Comparison of ENCODE assay signal across 20 cellular contexts in genomic region chr3:73080201-73080966, GRCh38. TPM values are rescaled to one million over a fixed set of nuclear protein-coding genes. Genes with fewer than 3 reads are reported as not detected.
DNase-seq lines count a peak whose midpoint lies in the region; ATAC-seq and TF ChIP-seq lines count a peak whose summit lies in the region.
"Had no signal": no experiment of that assay in that cellular context is flagged by ENCODE, and none has a peak within 500 bp of the region (broad histone marks: within the 10 kb centered on the region; RNA-seq: fewer than 3 reads in every experiment).

No MANE protein-coding gene starts in this region.

- H3K27ac ChIP-seq in brain microvascular endothelial cell: no peak overlapping the region
- H3K27ac ChIP-seq: A549, SK-N-MC had no signal

- peaks cover 11% of the 10 kb centered on the region for H3K9me3 Mint-ChIP-seq in glutamatergic neuron (ENCODE audit: unreplicated experiment)
- H3K9me3 Mint-ChIP-seq: CD14-positive monocyte; effector memory CD8-positive, alpha-beta T cell; naive B cell had no signal

- no peak overlapping the region for H3K4me3 ChIP-seq in brain microvascular endothelial cell (ENCODE audit: low read depth, low read length)
- H3K4me3 ChIP-seq: A549, SK-N-MC had no signal

- H3K36me3 ChIP-seq in brain microvascular endothelial cell (replicated peaks): no peaks in the 10 kb centered on the region

- H3K4me1 Mint-ChIP-seq in glutamatergic neuron (ENCODE audit: low read depth, unreplicated experiment): peaks cover 10% of the 10 kb centered on the region
- H3K4me1 Mint-ChIP-seq: CD14-positive monocyte, naive B cell had no signal

- peak overlapping the region; percentile 97 for H3K27ac Mint-ChIP-seq in glutamatergic neuron (ENCODE audit: unreplicated experiment)
- H3K27ac Mint-ChIP-seq: CD14-positive monocyte; effector memory CD8-positive, alpha-beta T cell; naive B cell had no signal

- H3K36me3 Mint-ChIP-seq in glutamatergic neuron (ENCODE audit: unreplicated experiment): peaks cover 5% of the 10 kb centered on the region
- H3K36me3 Mint-ChIP-seq: CD14-positive monocyte, naive B cell had no signal

- no peaks in the 10 kb centered on the region for H3K27me3 ChIP-seq in brain microvascular endothelial cell (replicated peaks)

- no peak for TF ChIP-seq CTCF in glutamatergic neuron (IDR thresholded peaks at IDR 0.05; ENCODE audit: partially characterized antibody, unreplicated experiment)
- TF ChIP-seq CTCF in brain microvascular endothelial cell (IDR thresholded peaks at IDR 0.05; ENCODE audit: low read depth, low read length, missing control alignments): no peak

- ATAC-seq in GM18867 (IDR thresholded peaks at IDR 0.05; ENCODE audit: unreplicated experiment): peak; percentile 54
- ATAC-seq in HG03095 (IDR thresholded peaks at IDR 0.05; ENCODE audit: unreplicated experiment): peak; percentile 89
- ATAC-seq in GM18858 (IDR thresholded peaks at IDR 0.05; ENCODE audit: unreplicated experiment): no peak
- ATAC-seq: A549; effector memory CD8-positive, alpha-beta T cell; left ventricle myocardium superior; PC-3 had no signal

- peaks cover 10% of the 10 kb centered on the region for H3K27me3 Mint-ChIP-seq in glutamatergic neuron (ENCODE audit: unreplicated experiment)
- H3K27me3 Mint-ChIP-seq: effector memory CD8-positive, alpha-beta T cell; naive B cell had no signal

- H3K4me3 Mint-ChIP-seq in glutamatergic neuron (ENCODE audit: unreplicated experiment): peak overlapping the region; percentile 53
- H3K4me3 Mint-ChIP-seq: CD14-positive monocyte; effector memory CD8-positive, alpha-beta T cell; naive B cell had no signal

- peak; percentile 32 to 48 for DNase-seq in activated CD4-positive, alpha-beta T cell treated with anti-CD3 and anti-CD28 coated beads, Interleukin-2, amount 50 U/mL, for 48 hours
- DNase-seq in activated CD4-positive, alpha-beta T cell treated with anti-CD3 and anti-CD28 coated beads for 4 hours: no peak
- DNase-seq in glutamatergic neuron (peak; percentile 67), brain microvascular endothelial cell (no peak), HT-29 (ENCODE audit: low spot score) (no peak)
- DNase-seq: amniotic stem cell; effector memory CD8-positive, alpha-beta T cell; GOT3; KG1; left ventricle myocardium superior; naive B cell; NCI-H1105 treated with DMSO at 0.1 percent for 48 hours; NCI-H446 treated with DMSO at 0.1 percent for 48 hours; PC-3 had no signal

- in situ Hi-C loops in brain microvascular endothelial cell (cut with HindIII; ENCODE audit: low pct_ligation_motif_present, low sequenced_read_pairs): no loop called here

RNA-seq across cellular contexts. Expression of gene EBLN2, which starts 18.9 kb away (rescaled TPM):
- total RNA-seq in glutamatergic neuron (ENCODE audit: unreplicated experiment): 5.7 TPM
- total RNA-seq in HT-29 (2014; rRNA removed; shearing (Covaris generic)): 2.7 and 3.6 TPM in 2 replicates

Comparison
In these comparisons a context has a peak if more than half of its experiments do, and no peak if none do; other contexts are left out.
1. DNase-seq: peak in activated CD4-positive, alpha-beta T cell treated with anti-CD3 and anti-CD28 coated beads, Interleukin-2, amount 50 U/mL, for 48 hours (2 of 2) and glutamatergic neuron (single experiment); none in activated CD4-positive, alpha-beta T cell treated with anti-CD3 and anti-CD28 coated beads for 4 hours (0 of 2), brain microvascular endothelial cell (single experiment) and HT-29 (single experiment).